ENCODE assay signal across 22 cellular contexts in the genomic region with DNA sequence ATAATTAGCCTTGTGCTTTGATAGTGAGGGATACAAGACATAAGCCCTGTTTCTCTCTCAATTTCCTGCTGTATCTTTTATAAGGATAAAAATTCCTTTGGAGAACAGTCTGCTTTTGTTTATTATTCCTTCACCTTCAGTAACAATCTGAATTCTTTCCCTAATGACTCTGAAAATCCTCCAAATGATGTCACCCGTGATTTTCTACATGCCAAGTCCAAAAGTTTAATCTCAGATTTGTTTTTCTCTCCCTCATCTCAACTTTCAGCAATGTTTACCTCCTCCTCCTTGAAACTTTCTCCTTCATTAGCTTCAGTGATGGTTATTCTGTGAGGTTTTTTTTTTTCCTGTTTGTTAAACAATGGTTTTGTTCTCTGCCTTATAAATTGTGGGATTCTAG. TPM values are rescaled to one million over a fixed set of nuclear protein-coding genes. Genes with fewer than 3 reads are reported as not detected.
"Had no signal": no experiment of that assay in that cellular context is flagged by ENCODE, and none has a peak within 500 bp of the region (broad histone marks: within the 10 kb centered on the region; RNA-seq: fewer than 3 reads in every experiment).

No MANE protein-coding gene starts in this region.

- H3K4me3 ChIP-seq: adrenal gland, body of pancreas, Peyer's patch had no signal

- H3K9ac ChIP-seq: KMS-11 had no signal

- H3K27ac ChIP-seq: adrenal gland, body of pancreas, KMS-11, Peyer's patch had no signal

- DNase-seq: activated CD4-positive, alpha-beta T cell treated with anti-CD3 and anti-CD28 coated beads for 4 hours; activated CD8-positive, alpha-beta memory T cell treated with anti-CD3 and anti-CD28 coated beads, Interleukin-2, amount 50 U/mL, for 4 hours; activated CD8-positive, alpha-beta T cell treated with anti-CD3 and anti-CD28 coated beads for 36 hours; activated naive CD4-positive, alpha-beta T cell treated with anti-CD3 and anti-CD28 coated beads, Interleukin-2, amount 50 U/mL, for 16 hours; activated naive CD8-positive, alpha-beta T cell treated with anti-CD3 and anti-CD28 coated beads, Interleukin-2, amount 10 ng/mL, durations not matched to agents 7 days and 5 days; activated T-cell treated with anti-CD3 and anti-CD28 coated beads, Interleukin-2, amount 50 U/mL, for 72 hours; adrenal gland; anterior cingulate cortex; body of pancreas; NCI-H1092; NCI-H1694; NCI-H2029; NCI-H2107; NCI-H2171 treated with DMSO at 0.1 percent for 48 hours; NCI-H510A; NCI-H526 treated with DMSO at 0.1 percent for 48 hours; NCI-H82; Peyer's patch had no signal

- H3K27me3 ChIP-seq: adrenal gland, body of pancreas, Peyer's patch had no signal

- H3K4me1 ChIP-seq: adrenal gland, body of pancreas, Peyer's patch had no signal

- ATAC-seq: activated CD4-positive, CD25-positive, alpha-beta regulatory T cell treated with anti-CD3 and anti-CD28 coated beads, Interleukin-2, amount 50 U/mL, for 24 hours; activated CD8-positive, alpha-beta T cell treated with anti-CD3 and anti-CD28 coated beads for 36 hours; activated T-cell treated with anti-CD3 and anti-CD28 coated beads, Interleukin-2, amount 50 U/mL, for 72 hours; body of pancreas had no signal

- H3K36me3 ChIP-seq: adrenal gland, Peyer's patch had no signal

- H3K9me3 ChIP-seq: adrenal gland, body of pancreas, Peyer's patch had no signal

RNA-seq across cellular contexts. Expression of a gene that starts 2.2 kb away (rescaled TPM):
- total RNA-seq: activated CD8-positive, alpha-beta T cell treated with anti-CD3 and anti-CD28 coated beads for 36 hours; activated naive CD8-positive, alpha-beta T cell treated with anti-CD3 and anti-CD28 coated beads, Interleukin-2, amount 10 ng/mL, durations not matched to agents 7 days and 5 days; activated T-cell treated with anti-CD3 and anti-CD28 coated beads, Interleukin-2, amount 50 U/mL, for 72 hours; adrenal gland; body of pancreas; MCF 10A; SK-MEL-5 had no signal

RNA-seq across cellular contexts. Expression of a gene that starts 9.1 kb away (rescaled TPM):
- total RNA-seq: activated CD8-positive, alpha-beta T cell treated with anti-CD3 and anti-CD28 coated beads for 36 hours; activated naive CD8-positive, alpha-beta T cell treated with anti-CD3 and anti-CD28 coated beads, Interleukin-2, amount 10 ng/mL, durations not matched to agents 7 days and 5 days; activated T-cell treated with anti-CD3 and anti-CD28 coated beads, Interleukin-2, amount 50 U/mL, for 72 hours; adrenal gland; body of pancreas; MCF 10A; Peyer's patch; SK-MEL-5 had no signal
- polyA plus RNA-seq: adrenal gland had no signal

RNA-seq across cellular contexts. Expression of a gene that starts 51.7 kb away (rescaled TPM):
- total RNA-seq: activated CD8-positive, alpha-beta T cell treated with anti-CD3 and anti-CD28 coated beads for 36 hours; activated naive CD8-positive, alpha-beta T cell treated with anti-CD3 and anti-CD28 coated beads, Interleukin-2, amount 10 ng/mL, durations not matched to agents 7 days and 5 days; activated T-cell treated with anti-CD3 and anti-CD28 coated beads, Interleukin-2, amount 50 U/mL, for 72 hours; adrenal gland; body of pancreas; MCF 10A; SK-MEL-5 had no signal

RNA-seq across cellular contexts. Expression of a gene that starts 58.2 kb away (rescaled TPM):
- total RNA-seq: activated CD8-positive, alpha-beta T cell treated with anti-CD3 and anti-CD28 coated beads for 36 hours; activated naive CD8-positive, alpha-beta T cell treated with anti-CD3 and anti-CD28 coated beads, Interleukin-2, amount 10 ng/mL, durations not matched to agents 7 days and 5 days; activated T-cell treated with anti-CD3 and anti-CD28 coated beads, Interleukin-2, amount 50 U/mL, for 72 hours; adrenal gland; body of pancreas; MCF 10A; Peyer's patch; SK-MEL-5 had no signal
- polyA plus RNA-seq: adrenal gland had no signal
